In the genomic region with DNA sequence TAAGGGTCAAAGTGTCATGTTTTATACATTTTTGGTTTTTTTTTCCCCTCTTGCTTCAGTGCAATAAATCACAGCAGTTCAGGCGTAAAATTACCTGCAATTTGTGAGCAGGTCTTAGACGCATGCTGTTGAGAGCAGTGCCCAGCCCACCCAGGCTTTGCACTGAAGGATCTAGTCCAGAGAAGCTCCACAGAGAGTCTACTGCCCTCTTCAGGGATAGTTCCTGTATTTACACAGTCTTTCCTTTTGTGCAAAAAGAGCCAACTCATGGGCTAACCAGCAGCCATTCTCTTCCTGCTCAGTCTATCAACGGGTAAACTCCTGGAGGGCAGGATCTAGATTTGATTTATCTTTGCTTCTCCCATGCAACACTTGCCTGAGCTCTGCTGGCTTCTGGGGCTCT, we compare ENCODE assay signal across 11 cellular contexts.
DNase-seq lines count a peak whose midpoint lies in the region; ATAC-seq, FAIRE-seq and TF ChIP-seq lines count a peak whose summit lies in the region.
"Had no signal": no experiment of that assay in that cellular context is flagged by ENCODE, and none has a peak within 500 bp of the region (broad histone marks: within the 10 kb centered on the region; RNA-seq: fewer than 3 reads in every experiment).

No MANE protein-coding gene starts in this region.

- no peak overlapping the region for H3K4me3 ChIP-seq in bronchial epithelial cell (ENCODE audit: low read depth, low read length)

- no peaks in the 10 kb centered on the region for H3K4me1 Mint-ChIP-seq in activated naive CD4-positive, alpha-beta T cell treated with anti-CD3 and anti-CD28 coated beads, Interleukin-2, amount 10 ng/mL, durations not matched to agents 7 days and 5 days

- CTCF ChIA-PET in activated naive CD4-positive, alpha-beta T cell treated with anti-CD3 and anti-CD28 coated beads, Interleukin-2, amount 10 ng/mL, durations not matched to agents 7 days and 5 days (lab: Charles Lee): interaction anchor here (3.0 kb wide), 1 partner anchor 190 kb away, joined by 15 read pairs; no protein-coding TSS in a partner anchor

- peaks cover 2% of the 10 kb centered on the region for H3K9me3 Mint-ChIP-seq in activated naive CD4-positive, alpha-beta T cell treated with anti-CD3 and anti-CD28 coated beads, Interleukin-2, amount 10 ng/mL, durations not matched to agents 7 days and 5 days
- H3K9me3 Mint-ChIP-seq: activated naive CD4-positive, alpha-beta T cell treated with anti-CD3 and anti-CD28 coated beads, Interleukin-2, amount 50 U/mL, for 24 hours had no signal

- H3K27me3 ChIP-seq in bronchial epithelial cell (ENCODE audit: control insufficient read depth, insufficient read depth, low read length): no peaks in the 10 kb centered on the region

- H3K27ac Mint-ChIP-seq in activated naive CD4-positive, alpha-beta T cell treated with anti-CD3 and anti-CD28 coated beads, Interleukin-2, amount 10 ng/mL, durations not matched to agents 7 days and 5 days: no peak overlapping the region
- H3K27ac Mint-ChIP-seq: activated naive CD4-positive, alpha-beta T cell treated with anti-CD3 and anti-CD28 coated beads, Interleukin-2, amount 50 U/mL, for 24 hours; CD4-positive, CD25-positive, alpha-beta regulatory T cell had no signal

- DNase-seq in NCI-H345 (lab: John Stamatoyannopoulos, UW) (peak; percentile 3), NCI-H345 treated with DMSO at 0.1 percent for 48 hours (lab: John Stamatoyannopoulos, UW; ENCODE audit: unreplicated experiment) (no peak), NCI-H146 (lab: John Stamatoyannopoulos, UW) (peak; percentile 30), bronchial epithelial cell (ENCODE audit: low read depth) (peak; percentile 42), renal cortical epithelial cell (ENCODE audit: low read depth) (peak; percentile 50), HCEC 1CT (no peak)
- no peak for DNase-seq in activated naive CD4-positive, alpha-beta T cell treated with anti-CD3 and anti-CD28 coated beads, Interleukin-2, amount 10 ng/mL, durations not matched to agents 7 days and 5 days
- DNase-seq: CD4-positive, CD25-positive, alpha-beta regulatory T cell had no signal

- no peaks in the 10 kb centered on the region for H3K36me3 Mint-ChIP-seq in activated naive CD4-positive, alpha-beta T cell treated with anti-CD3 and anti-CD28 coated beads, Interleukin-2, amount 10 ng/mL, durations not matched to agents 7 days and 5 days
- H3K36me3 Mint-ChIP-seq: activated naive CD4-positive, alpha-beta T cell treated with anti-CD3 and anti-CD28 coated beads, Interleukin-2, amount 50 U/mL, for 24 hours; CD4-positive, CD25-positive, alpha-beta regulatory T cell had no signal

- no peak for ATAC-seq in GM18498 (IDR thresholded peaks at IDR 0.05; ENCODE audit: unreplicated experiment)

- no peaks in the 10 kb centered on the region for H3K36me3 ChIP-seq in bronchial epithelial cell (ENCODE audit: control insufficient read depth, insufficient read depth, low read length)

- H3K4me3 Mint-ChIP-seq in activated naive CD4-positive, alpha-beta T cell treated with anti-CD3 and anti-CD28 coated beads, Interleukin-2, amount 10 ng/mL, durations not matched to agents 7 days and 5 days: no peak overlapping the region
- H3K4me3 Mint-ChIP-seq: activated naive CD4-positive, alpha-beta T cell treated with anti-CD3 and anti-CD28 coated beads, Interleukin-2, amount 50 U/mL, for 24 hours; CD4-positive, CD25-positive, alpha-beta regulatory T cell had no signal

- H3K27me3 Mint-ChIP-seq in activated naive CD4-positive, alpha-beta T cell treated with anti-CD3 and anti-CD28 coated beads, Interleukin-2, amount 10 ng/mL, durations not matched to agents 7 days and 5 days: peaks cover 10% of the 10 kb centered on the region
- H3K27me3 Mint-ChIP-seq: CD4-positive, CD25-positive, alpha-beta regulatory T cell had no signal

- TF ChIP-seq CTCF in bronchial epithelial cell (IDR thresholded peaks at IDR 0.05; ENCODE audit: insufficient read depth, low read length, severe bottlenecking): peak; percentile 51

- FAIRE-seq in bronchial epithelial cell (lab: Jason Lieb, UNC): no peak
- FAIRE-seq: HTR-8/SVneo had no signal

Comparison
In these comparisons a context has a peak if more than half of its experiments do, and no peak if none do; other contexts are left out.
1. DNase-seq: peak in NCI-H345 (single experiment), NCI-H146 (single experiment), bronchial epithelial cell (single experiment) and renal cortical epithelial cell (single experiment); none in NCI-H345 treated with DMSO at 0.1 percent for 48 hours (single experiment), activated naive CD4-positive, alpha-beta T cell treated with anti-CD3 and anti-CD28 coated beads, Interleukin-2, amount 10 ng/mL, durations not matched to agents 7 days and 5 days (single experiment) and HCEC 1CT (single experiment).